18 cellular contexts compared by ENCODE assay signal in the genomic region with DNA sequence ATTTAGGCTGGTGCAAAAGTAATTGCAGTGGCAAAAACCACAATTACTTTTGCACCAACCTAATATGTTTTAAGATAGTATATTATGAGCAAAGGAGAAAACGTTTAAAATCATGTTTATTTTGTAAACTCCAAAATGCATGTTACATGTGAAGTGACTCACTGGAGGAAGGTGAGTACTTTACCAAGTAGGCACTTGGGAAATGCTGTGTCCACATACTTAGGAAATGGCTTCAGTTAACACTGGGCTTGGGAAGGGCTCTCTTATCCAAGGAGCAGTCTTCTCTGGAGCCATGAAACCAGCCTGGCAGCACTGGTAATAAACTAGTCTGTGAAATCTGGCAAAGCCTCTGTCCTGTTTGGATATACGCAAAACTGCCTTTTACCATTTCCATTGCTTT. TPM values are rescaled to one million over a fixed set of nuclear protein-coding genes. Genes with fewer than 3 reads are reported as not detected.
DNase-seq lines count a peak whose midpoint lies in the region; ATAC-seq and TF ChIP-seq lines count a peak whose summit lies in the region.
"Had no signal": no experiment of that assay in that cellular context is flagged by ENCODE, and none has a peak within 500 bp of the region (broad histone marks: within the 10 kb centered on the region; RNA-seq: fewer than 3 reads in every experiment).

No MANE protein-coding gene starts in this region.

- H3K9me3 Mint-ChIP-seq in natural killer cell treated with Interleukin-12 subunit alpha and Interleukin-12 subunit beta and Interleukin-15 and Interleukin-18, amount 100 ng/mL, for 72 hours = no peaks in the 10 kb centered on the region
- no peaks in the 10 kb centered on the region for H3K9me3 Mint-ChIP-seq in natural killer cell

- H3K9me3 ChIP-seq in T-helper 17 cell (ENCODE audit: control insufficient read depth, low read length, poor library complexity, severe bottlenecking) = no peaks in the 10 kb centered on the region
- H3K9me3 ChIP-seq: gastroesophageal sphincter, right atrium auricular region had no signal

- H3K4me1 Mint-ChIP-seq in natural killer cell treated with Interleukin-12 subunit alpha and Interleukin-12 subunit beta and Interleukin-15 and Interleukin-18, amount 100 ng/mL, for 72 hours (ENCODE audit: low read depth in 2 of 2) = peaks cover 51 to 61% of the 10 kb centered on the region in 2 donors
- H3K4me1 Mint-ChIP-seq in natural killer cell = peaks cover 62 to 71% of the 10 kb centered on the region in 2 donors
- H3K4me1 Mint-ChIP-seq in T-helper 17 cell = peaks cover 45% of the 10 kb centered on the region

- intact Hi-C loops in natural killer cell (cut with micrococcal nuclease) = no loop called here

- H3K27me3 Mint-ChIP-seq in natural killer cell treated with Interleukin-12 subunit alpha and Interleukin-12 subunit beta and Interleukin-15 and Interleukin-18, amount 100 ng/mL, for 72 hours = no peaks in the 10 kb centered on the region
- H3K27me3 Mint-ChIP-seq in natural killer cell (ENCODE audit: low read depth in 2 of 2) (no peaks in the 10 kb centered on the region), T-helper 17 cell (no peaks in the 10 kb centered on the region)

- peak overlapping the region; percentile 97 for H3K4me3 Mint-ChIP-seq in natural killer cell treated with Interleukin-12 subunit alpha and Interleukin-12 subunit beta and Interleukin-15 and Interleukin-18, amount 100 ng/mL, for 72 hours
- no peak overlapping the region for H3K4me3 Mint-ChIP-seq in natural killer cell
- peak overlapping the region; percentile 19 for H3K4me3 Mint-ChIP-seq in T-helper 17 cell

- peaks cover 58% of the 10 kb centered on the region for H3K36me3 Mint-ChIP-seq in natural killer cell treated with Interleukin-12 subunit alpha and Interleukin-12 subunit beta and Interleukin-15 and Interleukin-18, amount 100 ng/mL, for 72 hours
- peaks cover 18% of the 10 kb centered on the region for H3K36me3 Mint-ChIP-seq in natural killer cell
- H3K36me3 Mint-ChIP-seq in T-helper 17 cell (ENCODE audit: low read depth) = peaks cover 20% of the 10 kb centered on the region

- H3K27ac Mint-ChIP-seq in natural killer cell treated with Interleukin-12 subunit alpha and Interleukin-12 subunit beta and Interleukin-15 and Interleukin-18, amount 100 ng/mL, for 72 hours = no peak overlapping the region
- no peak overlapping the region for H3K27ac Mint-ChIP-seq in natural killer cell
- no peak overlapping the region for H3K27ac Mint-ChIP-seq in T-helper 17 cell

- no peak for DNase-seq in natural killer cell treated with Interleukin-12 subunit alpha and Interleukin-12 subunit beta and Interleukin-15 and Interleukin-18, amount 100 ng/mL, for 72 hours (ENCODE audit: low spot score)
- DNase-seq in natural killer cell = no peak
- DNase-seq in T-helper 17 cell = no peak
- DNase-seq in fibroblast of mammary gland (ENCODE audit: low read depth) = peak; percentile 50
- no peak for DNase-seq in DMS114 treated with DMSO at 0.1 percent for 48 hours (lab: John Stamatoyannopoulos, UW; ENCODE audit: unreplicated experiment)
- DNase-seq: activated T-cell treated with anti-CD3 and anti-CD28 coated beads for 4 hours; KG1; kidney; NCI-H1694 treated with DMSO at 0.1 percent for 48 hours; NCI-H69; SHP77; stimulated activated CD4-positive, alpha-beta T cell treated with anti-CD3 and anti-CD28 coated beads, Interleukin-4, amount 100 ng/mL, for 4 hours; stimulated activated naive CD4-positive, alpha-beta T cell treated with Interleukin-2 at 50 U/mL for 16 hours had no signal

- no peak for ATAC-seq in natural killer cell treated with Interleukin-12 subunit alpha and Interleukin-12 subunit beta and Interleukin-15 and Interleukin-18, amount 100 ng/mL, for 72 hours
- ATAC-seq in natural killer cell (no peak), T-helper 17 cell (no peak), GM18907 (IDR thresholded peaks at IDR 0.05; ENCODE audit: unreplicated experiment) (no peak), GM18868 (IDR thresholded peaks at IDR 0.05; ENCODE audit: unreplicated experiment) (no peak), HG03039 (IDR thresholded peaks at IDR 0.05; ENCODE audit: unreplicated experiment) (no peak)
- ATAC-seq: gastroesophageal sphincter had no signal

- no peak overlapping the region for H3K4me3 ChIP-seq in fibroblast of mammary gland (ENCODE audit: control insufficient read depth, low read depth, low read length)
- H3K4me3 ChIP-seq: gastroesophageal sphincter, right atrium auricular region had no signal

- TF ChIP-seq CTCF in natural killer cell (IDR thresholded peaks at IDR 0.05) (no peak), fibroblast of mammary gland (conservative IDR thresholded peaks at IDR 0.05; ENCODE audit: control insufficient read depth, insufficient read depth, low read depth, low read length) (no peak)

RNA-seq across cellular contexts. Expression of a gene that starts 4.4 kb away (rescaled TPM):
- total RNA-seq in natural killer cell treated with Interleukin-12 subunit alpha and Interleukin-12 subunit beta and Interleukin-15 and Interleukin-18, amount 100 ng/mL, for 72 hours = 1,000 to 10,000 TPM in 1 of 2 donors, 100 to 1,000 TPM in 1; 929 to 1,505 TPM
- total RNA-seq in natural killer cell (1,000 to 10,000 TPM in 1 of 3 donors, 100 to 1,000 TPM in 2; 887 to 1,039 (median 981) TPM), T-helper 17 cell (1,000 to 10,000 TPM; 1,044 to 1,284 TPM)

RNA-seq across cellular contexts. Expression of a gene that starts 8.8 kb away (rescaled TPM):
- total RNA-seq in natural killer cell treated with Interleukin-12 subunit alpha and Interleukin-12 subunit beta and Interleukin-15 and Interleukin-18, amount 100 ng/mL, for 72 hours = 10 to 100 TPM; 33.7 to 45.3 TPM
- total RNA-seq in natural killer cell (10 to 100 TPM; 15.6 to 21.0 (median 17.9) TPM), T-helper 17 cell (10 to 100 TPM; 10.9 to 12.0 TPM)
